Comparison of ENCODE assay signal across 22 cellular contexts in the genomic region with DNA sequence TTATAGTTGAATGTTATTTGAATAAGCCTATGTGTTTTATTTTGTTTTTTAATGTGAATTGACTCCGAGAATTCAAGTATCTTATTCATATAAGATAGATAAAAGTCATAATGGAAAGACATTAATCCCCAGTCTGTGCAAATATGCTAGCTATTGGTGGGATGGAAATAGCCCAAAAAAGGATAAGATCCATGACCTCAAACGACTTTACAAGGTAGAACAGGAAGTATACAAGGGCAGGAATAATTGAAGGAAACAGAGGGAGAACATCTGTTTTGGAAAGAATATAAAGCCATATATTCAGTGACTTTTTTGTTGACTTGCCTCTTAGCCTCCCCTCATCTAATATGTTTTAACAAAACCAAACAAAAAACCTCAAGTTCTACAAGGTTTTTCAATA.
"Had no signal": no experiment of that assay in that cellular context is flagged by ENCODE, and none has a peak within 500 bp of the region (broad histone marks: within the 10 kb centered on the region; RNA-seq: fewer than 3 reads in every experiment).

No MANE protein-coding gene starts in this region.

- H3K9me3 Mint-ChIP-seq: activated CD4-positive, alpha-beta memory T cell treated with anti-CD3 and anti-CD28 coated beads, Interleukin-2, amount 10 ng/mL, durations not matched to agents 7 days and 5 days; effector memory CD8-positive, alpha-beta T cell; memory B cell; nephron; stimulated activated naive CD8-positive, alpha-beta T cell treated with anti-CD3 and anti-CD28 coated beads, Interleukin-15, Interleukin-2, amounts not matched to agents 100 ng/mL and 50 ng/mL, for 24 hours had no signal

- H3K27me3 Mint-ChIP-seq: activated CD4-positive, alpha-beta memory T cell treated with anti-CD3 and anti-CD28 coated beads, Interleukin-2, amount 10 ng/mL, durations not matched to agents 7 days and 5 days; effector memory CD8-positive, alpha-beta T cell; memory B cell; stimulated activated naive CD8-positive, alpha-beta T cell treated with anti-CD3 and anti-CD28 coated beads, Interleukin-15, Interleukin-2, amounts not matched to agents 100 ng/mL and 50 ng/mL, for 24 hours had no signal

- ATAC-seq: effector memory CD8-positive, alpha-beta T cell; heart left ventricle; left cardiac atrium; upper lobe of right lung had no signal

- DNase-seq: activated CD4-positive, alpha-beta memory T cell treated with anti-CD3 and anti-CD28 coated beads, Interleukin-2, amount 10 ng/mL, durations not matched to agents 7 days and 5 days; activated CD4-positive, alpha-beta T cell treated with anti-CD3 and anti-CD28 coated beads for 48 hours; activated CD8-positive, alpha-beta memory T cell treated with anti-CD3 and anti-CD28 coated beads, Interleukin-2, amount 50 U/mL, for 4 hours; activated gamma-delta T cell; activated naive CD4-positive, alpha-beta T cell treated with anti-CD3 and anti-CD28 coated beads, Interleukin-2, amount 50 U/mL, for 16 hours; adrenal gland; brain microvascular endothelial cell; caudate nucleus; dorsolateral prefrontal cortex; effector memory CD8-positive, alpha-beta T cell; heart left ventricle; islet precursor cell; left cardiac atrium; ovary; stimulated activated CD4-positive, alpha-beta T cell treated with anti-CD3 and anti-CD28 coated beads, Interleukin-12 subunit alpha, Interleukin-12 subunit beta, amount 100 ng/mL, for 4 hours; stimulated activated CD4-positive, alpha-beta T cell treated with anti-CD3 and anti-CD28 coated beads, Interleukin-4, amount 100 ng/mL, for 4 hours; substantia nigra; thyroid gland; upper lobe of right lung had no signal

- H3K4me3 Mint-ChIP-seq: activated CD4-positive, alpha-beta memory T cell treated with anti-CD3 and anti-CD28 coated beads, Interleukin-2, amount 10 ng/mL, durations not matched to agents 7 days and 5 days; effector memory CD8-positive, alpha-beta T cell; memory B cell; nephron; stimulated activated naive CD8-positive, alpha-beta T cell treated with anti-CD3 and anti-CD28 coated beads, Interleukin-15, Interleukin-2, amounts not matched to agents 100 ng/mL and 50 ng/mL, for 24 hours had no signal

- H3K4me1 Mint-ChIP-seq: memory B cell, nephron had no signal

- H3K27ac Mint-ChIP-seq: activated CD4-positive, alpha-beta memory T cell treated with anti-CD3 and anti-CD28 coated beads, Interleukin-2, amount 10 ng/mL, durations not matched to agents 7 days and 5 days; memory B cell; nephron; stimulated activated naive CD8-positive, alpha-beta T cell treated with anti-CD3 and anti-CD28 coated beads, Interleukin-15, Interleukin-2, amounts not matched to agents 100 ng/mL and 50 ng/mL, for 24 hours had no signal
